Comparison of ENCODE assay signal across 3 cellular contexts in the genomic region with DNA sequence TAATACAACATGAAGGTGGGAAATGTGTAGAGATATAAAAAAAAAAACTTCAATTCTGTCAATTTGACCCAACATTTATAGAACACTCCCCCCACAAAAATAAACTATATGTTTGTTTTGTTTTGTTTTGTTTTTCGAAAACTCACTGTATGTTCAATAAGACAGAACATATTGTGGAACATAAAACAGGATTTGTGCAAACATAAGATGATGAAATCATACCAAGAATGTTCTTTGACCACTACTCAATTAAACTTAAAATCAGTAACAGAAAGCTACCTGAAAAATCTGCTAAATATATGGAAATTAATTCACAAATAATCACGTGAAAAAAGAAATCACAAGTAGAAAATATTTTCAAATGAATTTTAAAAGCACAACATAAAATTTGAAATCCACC.
TF ChIP-seq lines count a peak whose summit lies in the region.

No MANE protein-coding gene starts in this region.

TF ChIP-seq in A549, 52 proteins besides CTCF, POLR2A, EP300 and RAD21 (continued from another document):
- TF ChIP-seq, protein P1, sequence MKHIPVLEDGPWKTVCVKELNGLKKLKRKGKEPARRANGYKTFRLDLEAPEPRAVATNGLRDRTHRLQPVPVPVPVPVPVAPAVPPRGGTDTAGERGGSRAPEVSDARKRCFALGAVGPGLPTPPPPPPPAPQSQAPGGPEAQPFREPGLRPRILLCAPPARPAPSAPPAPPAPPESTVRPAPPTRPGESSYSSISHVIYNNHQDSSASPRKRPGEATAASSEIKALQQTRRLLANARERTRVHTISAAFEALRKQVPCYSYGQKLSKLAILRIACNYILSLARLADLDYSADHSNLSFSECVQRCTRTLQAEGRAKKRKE (CRISPR knock-in tag; IDR thresholded peaks at IDR 0.05; ENCODE audit: low read depth): no peak
- TF ChIP-seq MAFK (IDR thresholded peaks at IDR 0.05; ENCODE audit: partially characterized antibody) (no peak), ESRRA (IDR thresholded peaks at IDR 0.05; ENCODE audit: borderline replicate concordance, low read length) (no peak), KDM1A (IDR thresholded peaks at IDR 0.05; ENCODE audit: low read depth) (no peak), TP53 (CRISPR knock-in tag; IDR thresholded peaks at IDR 0.05) (no peak)
- TF ChIP-seq, protein P2, sequence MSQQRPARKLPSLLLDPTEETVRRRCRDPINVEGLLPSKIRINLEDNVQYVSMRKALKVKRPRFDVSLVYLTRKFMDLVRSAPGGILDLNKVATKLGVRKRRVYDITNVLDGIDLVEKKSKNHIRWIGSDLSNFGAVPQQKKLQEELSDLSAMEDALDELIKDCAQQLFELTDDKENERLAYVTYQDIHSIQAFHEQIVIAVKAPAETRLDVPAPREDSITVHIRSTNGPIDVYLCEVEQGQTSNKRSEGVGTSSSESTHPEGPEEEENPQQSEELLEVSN (IDR thresholded peaks at IDR 0.05; ENCODE audit: borderline replicate concordance, low read depth): no peak

TF ChIP-seq in WTC11, 78 proteins besides CTCF, POLR2A, EP300 and RAD21 (continued from another document):
- TF ChIP-seq, protein P3, sequence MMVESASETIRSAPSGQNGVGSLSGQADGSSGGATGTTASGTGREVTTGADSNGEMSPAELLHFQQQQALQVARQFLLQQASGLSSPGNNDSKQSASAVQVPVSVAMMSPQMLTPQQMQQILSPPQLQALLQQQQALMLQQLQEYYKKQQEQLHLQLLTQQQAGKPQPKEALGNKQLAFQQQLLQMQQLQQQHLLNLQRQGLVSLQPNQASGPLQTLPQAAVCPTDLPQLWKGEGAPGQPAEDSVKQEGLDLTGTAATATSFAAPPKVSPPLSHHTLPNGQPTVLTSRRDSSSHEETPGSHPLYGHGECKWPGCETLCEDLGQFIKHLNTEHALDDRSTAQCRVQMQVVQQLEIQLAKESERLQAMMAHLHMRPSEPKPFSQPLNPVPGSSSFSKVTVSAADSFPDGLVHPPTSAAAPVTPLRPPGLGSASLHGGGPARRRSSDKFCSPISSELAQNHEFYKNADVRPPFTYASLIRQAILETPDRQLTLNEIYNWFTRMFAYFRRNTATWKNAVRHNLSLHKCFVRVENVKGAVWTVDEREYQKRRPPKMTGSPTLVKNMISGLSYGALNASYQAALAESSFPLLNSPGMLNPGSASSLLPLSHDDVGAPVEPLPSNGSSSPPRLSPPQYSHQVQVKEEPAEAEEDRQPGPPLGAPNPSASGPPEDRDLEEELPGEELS (CRISPR knock-in tag; IDR thresholded peaks at IDR 0.05): no peak
- TF ChIP-seq GRHL2 (CRISPR knock-in tag; IDR thresholded peaks at IDR 0.05; ENCODE audit: insufficient replicate concordance, severe bottlenecking) (no peak), PRRX2 (CRISPR knock-in tag; IDR thresholded peaks at IDR 0.05) (no peak), KAT7 (CRISPR knock-in tag; IDR thresholded peaks at IDR 0.05; ENCODE audit: borderline replicate concordance) (no peak), ETV6 (CRISPR knock-in tag; IDR thresholded peaks at IDR 0.05) (no peak), NR3C1 (CRISPR knock-in tag; conservative IDR thresholded peaks at IDR 0.05; ENCODE audit: low read depth) (no peak), IRF2 (CRISPR knock-in tag; IDR thresholded peaks at IDR 0.05; ENCODE audit: borderline replicate concordance, low read depth) (no peak), JAZF1 (CRISPR knock-in tag; IDR thresholded peaks at IDR 0.05) (no peak)

TF ChIP-seq in HepG2, 621 proteins besides CTCF, POLR2A, EP300 and RAD21 (continued from another document):
- TF ChIP-seq, protein P4, sequence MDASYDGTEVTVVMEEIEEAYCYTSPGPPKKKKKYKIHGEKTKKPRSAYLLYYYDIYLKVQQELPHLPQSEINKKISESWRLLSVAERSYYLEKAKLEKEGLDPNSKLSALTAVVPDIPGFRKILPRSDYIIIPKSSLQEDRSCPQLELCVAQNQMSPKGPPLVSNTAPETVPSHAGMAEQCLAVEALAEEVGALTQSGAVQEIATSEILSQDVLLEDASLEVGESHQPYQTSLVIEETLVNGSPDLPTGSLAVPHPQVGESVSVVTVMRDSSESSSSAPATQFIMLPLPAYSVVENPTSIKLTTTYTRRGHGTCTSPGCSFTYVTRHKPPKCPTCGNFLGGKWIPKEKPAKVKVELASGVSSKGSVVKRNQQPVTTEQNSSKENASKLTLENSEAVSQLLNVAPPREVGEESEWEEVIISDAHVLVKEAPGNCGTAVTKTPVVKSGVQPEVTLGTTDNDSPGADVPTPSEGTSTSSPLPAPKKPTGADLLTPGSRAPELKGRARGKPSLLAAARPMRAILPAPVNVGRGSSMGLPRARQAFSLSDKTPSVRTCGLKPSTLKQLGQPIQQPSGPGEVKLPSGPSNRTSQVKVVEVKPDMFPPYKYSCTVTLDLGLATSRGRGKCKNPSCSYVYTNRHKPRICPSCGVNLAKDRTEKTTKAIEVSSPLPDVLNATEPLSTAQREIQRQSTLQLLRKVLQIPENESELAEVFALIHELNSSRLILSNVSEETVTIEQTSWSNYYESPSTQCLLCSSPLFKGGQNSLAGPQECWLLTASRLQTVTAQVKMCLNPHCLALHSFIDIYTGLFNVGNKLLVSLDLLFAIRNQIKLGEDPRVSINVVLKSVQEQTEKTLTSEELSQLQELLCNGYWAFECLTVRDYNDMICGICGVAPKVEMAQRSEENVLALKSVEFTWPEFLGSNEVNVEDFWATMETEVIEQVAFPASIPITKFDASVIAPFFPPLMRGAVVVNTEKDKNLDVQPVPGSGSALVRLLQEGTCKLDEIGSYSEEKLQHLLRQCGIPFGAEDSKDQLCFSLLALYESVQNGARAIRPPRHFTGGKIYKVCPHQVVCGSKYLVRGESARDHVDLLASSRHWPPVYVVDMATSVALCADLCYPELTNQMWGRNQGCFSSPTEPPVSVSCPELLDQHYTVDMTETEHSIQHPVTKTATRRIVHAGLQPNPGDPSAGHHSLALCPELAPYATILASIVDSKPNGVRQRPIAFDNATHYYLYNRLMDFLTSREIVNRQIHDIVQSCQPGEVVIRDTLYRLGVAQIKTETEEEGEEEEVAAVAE (CRISPR knock-in tag; IDR thresholded peaks at IDR 0.05; ENCODE audit: borderline replicate concordance): no peak
- no peak for TF ChIP-seq ZNF484 (CRISPR knock-in tag; IDR thresholded peaks at IDR 0.05; ENCODE audit: borderline replicate concordance, low read depth)
- TF ChIP-seq MED8 (CRISPR knock-in tag; IDR thresholded peaks at IDR 0.05; ENCODE audit: insufficient replicate concordance): no peak
- TF ChIP-seq AGO1 (IDR thresholded peaks at IDR 0.05; ENCODE audit: low read depth, low read length, poor library complexity, severe bottlenecking): no peak
- peak; percentile 43; the same call in 1 of the 2 replicates for TF ChIP-seq CEBPB (IDR thresholded peaks at IDR 0.05; ENCODE audit: borderline replicate concordance, low read depth, low read length)
- TF ChIP-seq CEBPG (CRISPR knock-in tag; IDR thresholded peaks at IDR 0.05): 0 out of 2 replicates have a peak, but pooled peaks have one; percentile 12
- 0 out of 2 replicates have a peak, but pooled peaks have one; percentile 23 for TF ChIP-seq GATAD2A (CRISPR knock-in tag; IDR thresholded peaks at IDR 0.05)
- no peak for TF ChIP-seq NFE2L2 (IDR thresholded peaks at IDR 0.05; ENCODE audit: low read length)
- TF ChIP-seq, protein P5, sequence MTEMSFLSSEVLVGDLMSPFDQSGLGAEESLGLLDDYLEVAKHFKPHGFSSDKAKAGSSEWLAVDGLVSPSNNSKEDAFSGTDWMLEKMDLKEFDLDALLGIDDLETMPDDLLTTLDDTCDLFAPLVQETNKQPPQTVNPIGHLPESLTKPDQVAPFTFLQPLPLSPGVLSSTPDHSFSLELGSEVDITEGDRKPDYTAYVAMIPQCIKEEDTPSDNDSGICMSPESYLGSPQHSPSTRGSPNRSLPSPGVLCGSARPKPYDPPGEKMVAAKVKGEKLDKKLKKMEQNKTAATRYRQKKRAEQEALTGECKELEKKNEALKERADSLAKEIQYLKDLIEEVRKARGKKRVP (CRISPR knock-in tag; IDR thresholded peaks at IDR 0.05): peak in 1 of 2 experiments; percentile 52; a peak in 1 of 4 replicates
